Comparison of ENCODE assay signal across 32 cellular contexts in genomic region chr6:1123406-1123805, GRCh38.
"Had no signal": no experiment of that assay in that cellular context is flagged by ENCODE, and none has a peak within 500 bp of the region (broad histone marks: within the 10 kb centered on the region; RNA-seq: fewer than 3 reads in every experiment).

No MANE protein-coding gene starts in this region.

- H3K36me3 Mint-ChIP-seq: activated naive CD4-positive, alpha-beta T cell treated with anti-CD3 and anti-CD28 coated beads, Interleukin-2, amount 50 U/mL, for 24 hours; activated naive CD8-positive, alpha-beta T cell treated with anti-CD3 and anti-CD28 coated beads, Interleukin-2, amount 10 ng/mL, durations not matched to agents 7 days and 5 days had no signal

- DNase-seq: activated CD4-positive, alpha-beta T cell treated with anti-CD3 and anti-CD28 coated beads, Interleukin-2, amount 10 ng/mL, durations not matched to agents 24 days and 14 days; activated CD4-positive, alpha-beta T cell treated with anti-CD3 and anti-CD28 coated beads, Interleukin-2, amount 50 U/mL, for 4 hours; activated CD8-positive, alpha-beta T cell treated with anti-CD3 and anti-CD28 coated beads for 36 hours; activated effector memory CD4-positive, alpha-beta T cell treated with anti-CD3 and anti-CD28 coated beads, Interleukin-2, amount 50 U/mL, for 16 hours; activated naive CD4-positive, alpha-beta T cell; activated naive CD8-positive, alpha-beta T cell treated with anti-CD3 and anti-CD28 coated beads, Interleukin-2, amount 10 ng/mL, durations not matched to agents 7 days and 5 days; activated T-cell treated with anti-CD3 and anti-CD28 coated beads, Interleukin-2, amount 50 U/mL, for 1 hour; activated T-cell treated with anti-CD3 and anti-CD28 coated beads, Interleukin-2, amount 50 U/mL, for 72 hours; amygdala; MM.1S; MV-4-11; NCI-H1092 treated with DMSO at 0.1 percent for 48 hours; NCI-H1417; NCI-H146; NCI-H187; NCI-H2081; NCI-H2171 treated with DMSO at 0.1 percent for 48 hours; NCI-H2227 treated with DMSO at 0.1 percent for 48 hours; NCI-H446 treated with DMSO at 0.1 percent for 48 hours; NCI-H524; NCI-H69; SHP77; SK-N-SH had no signal

- H3K27ac Mint-ChIP-seq: activated CD4-positive, alpha-beta T cell treated with anti-CD3 and anti-CD28 coated beads, Interleukin-2, amount 10 ng/mL, durations not matched to agents 24 days and 14 days; activated CD8-positive, alpha-beta T cell treated with anti-CD3 and anti-CD28 coated beads for 36 hours; activated naive CD4-positive, alpha-beta T cell treated with anti-CD3 and anti-CD28 coated beads, Interleukin-2, amount 50 U/mL, for 24 hours; activated naive CD8-positive, alpha-beta T cell treated with anti-CD3 and anti-CD28 coated beads, Interleukin-2, amount 10 ng/mL, durations not matched to agents 7 days and 5 days; activated T-cell treated with anti-CD3 and anti-CD28 coated beads, Interleukin-2, amount 50 U/mL, for 72 hours; activated T-helper 17 cell treated with anti-CD3 and anti-CD28 coated beads, Interleukin-2, amount 50 U/mL, for 72 hours; T-helper 1 cell treated with Interleukin-12 subunit alpha and Interleukin-12 subunit beta and Interleukin-4 antibody, amounts not matched to agents 30 μg/mL and 1 μg/mL, for 36 hours; T-helper 2 cell treated with Interferon-gamma antibody and Interleukin-4, amounts not matched to agents 5 μg/mL and 100 μg/mL, for 36 hours had no signal

- H3K4me3 Mint-ChIP-seq: activated CD4-positive, alpha-beta T cell treated with anti-CD3 and anti-CD28 coated beads, Interleukin-2, amount 10 ng/mL, durations not matched to agents 24 days and 14 days; activated CD8-positive, alpha-beta T cell treated with anti-CD3 and anti-CD28 coated beads for 36 hours; activated naive CD4-positive, alpha-beta T cell treated with anti-CD3 and anti-CD28 coated beads, Interleukin-2, amount 50 U/mL, for 24 hours; activated naive CD8-positive, alpha-beta T cell treated with anti-CD3 and anti-CD28 coated beads, Interleukin-2, amount 10 ng/mL, durations not matched to agents 7 days and 5 days; activated T-cell treated with anti-CD3 and anti-CD28 coated beads, Interleukin-2, amount 50 U/mL, for 72 hours; activated T-helper 17 cell treated with anti-CD3 and anti-CD28 coated beads, Interleukin-2, amount 50 U/mL, for 72 hours; T-helper 1 cell treated with Interleukin-12 subunit alpha and Interleukin-12 subunit beta and Interleukin-4 antibody, amounts not matched to agents 30 μg/mL and 1 μg/mL, for 36 hours; T-helper 2 cell treated with Interferon-gamma antibody and Interleukin-4, amounts not matched to agents 5 μg/mL and 100 μg/mL, for 36 hours had no signal

- H3K4me3 ChIP-seq: ascending aorta, breast epithelium, SJSA1 had no signal

- H3K4me1 Mint-ChIP-seq: activated CD4-positive, alpha-beta T cell treated with anti-CD3 and anti-CD28 coated beads, Interleukin-2, amount 10 ng/mL, durations not matched to agents 24 days and 14 days; activated naive CD4-positive, alpha-beta T cell treated with anti-CD3 and anti-CD28 coated beads, Interleukin-2, amount 50 U/mL, for 24 hours; activated naive CD8-positive, alpha-beta T cell treated with anti-CD3 and anti-CD28 coated beads, Interleukin-2, amount 10 ng/mL, durations not matched to agents 7 days and 5 days; activated T-helper 17 cell treated with anti-CD3 and anti-CD28 coated beads, Interleukin-2, amount 50 U/mL, for 72 hours had no signal

- H3K9me3 ChIP-seq: ascending aorta, breast epithelium, SJSA1, SK-N-SH had no signal

- H3K27me3 ChIP-seq: ascending aorta, breast epithelium, SJSA1 had no signal

- H3K36me3 ChIP-seq: ascending aorta, breast epithelium, SJSA1 had no signal

- H3K4me2 ChIP-seq: KMS-11, SK-N-SH had no signal

- FAIRE-seq: TTC549 had no signal

- H3K9me3 Mint-ChIP-seq: activated CD4-positive, alpha-beta T cell treated with anti-CD3 and anti-CD28 coated beads, Interleukin-2, amount 10 ng/mL, durations not matched to agents 24 days and 14 days; activated CD8-positive, alpha-beta T cell treated with anti-CD3 and anti-CD28 coated beads for 36 hours; activated naive CD4-positive, alpha-beta T cell treated with anti-CD3 and anti-CD28 coated beads, Interleukin-2, amount 50 U/mL, for 24 hours; activated naive CD8-positive, alpha-beta T cell treated with anti-CD3 and anti-CD28 coated beads, Interleukin-2, amount 10 ng/mL, durations not matched to agents 7 days and 5 days; activated T-cell treated with anti-CD3 and anti-CD28 coated beads, Interleukin-2, amount 50 U/mL, for 72 hours; activated T-helper 17 cell treated with anti-CD3 and anti-CD28 coated beads, Interleukin-2, amount 50 U/mL, for 72 hours; T-helper 1 cell treated with Interleukin-12 subunit alpha and Interleukin-12 subunit beta and Interleukin-4 antibody, amounts not matched to agents 30 μg/mL and 1 μg/mL, for 36 hours; T-helper 2 cell treated with Interferon-gamma antibody and Interleukin-4, amounts not matched to agents 5 μg/mL and 100 μg/mL, for 36 hours had no signal

- H3K27ac ChIP-seq: ascending aorta, breast epithelium, KMS-11, SJSA1 had no signal

- H3K9ac ChIP-seq: KMS-11, SK-N-SH had no signal

- H3K4me1 ChIP-seq: ascending aorta, breast epithelium, SJSA1 had no signal
